In the genomic region with DNA sequence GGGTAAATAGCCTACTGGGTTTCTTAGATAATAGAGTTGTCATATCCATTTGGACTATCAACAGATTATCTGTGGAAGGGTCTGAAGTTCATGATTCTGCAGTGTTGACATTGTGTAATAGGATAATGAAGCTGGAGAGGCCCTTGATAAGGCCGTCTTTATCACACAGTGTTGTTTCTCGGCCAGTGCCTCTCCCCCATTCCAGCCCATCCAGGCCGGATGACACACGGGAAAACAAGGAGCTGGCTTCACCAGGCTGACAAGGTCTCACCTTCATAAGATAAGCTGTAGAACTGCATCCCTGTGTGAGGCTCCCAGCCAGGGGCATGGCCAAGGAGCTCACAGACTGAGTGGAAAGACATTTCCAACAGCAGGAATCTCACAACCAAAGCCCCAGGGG, we compare ENCODE assay signal across 24 cellular contexts. TPM values are rescaled to one million over a fixed set of nuclear protein-coding genes. Genes with fewer than 3 reads are reported as not detected.
DNase-seq lines count a peak whose midpoint lies in the region; ATAC-seq and TF ChIP-seq lines count a peak whose summit lies in the region.
"Had no signal": no experiment of that assay in that cellular context is flagged by ENCODE, and none has a peak within 500 bp of the region (broad histone marks: within the 10 kb centered on the region; RNA-seq: fewer than 3 reads in every experiment).

No MANE protein-coding gene starts in this region.

- H3K9ac ChIP-seq in PC-3 (ENCODE audit: low read length), result no peak overlapping the region

- no peak for DNase-seq in left cardiac atrium
- DNase-seq in right atrium auricular region (ENCODE audit: low spot score), result no peak
- peak in 2 of 3 donors; percentile 72 to 76 for DNase-seq in Peyer's patch
- DNase-seq in mesenteric fat pad (ENCODE audit: low spot score), result peak; percentile 30
- no peak for DNase-seq in NK-92 (lab: John Stamatoyannopoulos, UW; ENCODE audit: unreplicated experiment)
- no peak for DNase-seq in GDM1 (lab: John Stamatoyannopoulos, UW)
- no peak for DNase-seq in PC-3
- DNase-seq: activated CD4-positive, alpha-beta memory T cell treated with anti-CD3 and anti-CD28 coated beads for 36 hours; activated CD4-positive, alpha-beta T cell treated with anti-CD3 and anti-CD28 coated beads for 1 hour; activated naive CD4-positive, alpha-beta T cell treated with Interleukin-2 at 50 U/mL for 16 hours; caudate nucleus; CD4-positive, alpha-beta T cell; effector CD8-positive, alpha-beta T cell; islet precursor cell; left ventricle myocardium superior; MM.1S; NCI-H146; NCI-H2171; SHP77 treated with DMSO at 0.1 percent for 48 hours; stimulated activated naive B cell treated with anti-CD40 and anti-IgM and Interleukin-4, amounts not matched to agents 10 μg/mL and 1 μg/mL and 100 μg/mL, for 72 hours had no signal

- H3K4me3 ChIP-seq in right atrium auricular region (no peak overlapping the region), Peyer's patch (no peak overlapping the region), PC-3 (ENCODE audit: low read length) (no peak overlapping the region)
- H3K4me3 ChIP-seq: A549, coronary artery, suprapubic skin had no signal

- H3K9me3 ChIP-seq in right atrium auricular region (peaks cover 0 to 8% of the 10 kb centered on the region in 2 donors), Peyer's patch (no peaks in the 10 kb centered on the region), PC-3 (ENCODE audit: low read length) (no peaks in the 10 kb centered on the region)
- H3K9me3 ChIP-seq: suprapubic skin had no signal

- no peaks in the 10 kb centered on the region for H3K27me3 ChIP-seq in right atrium auricular region
- no peaks in the 10 kb centered on the region for H3K27me3 ChIP-seq in Peyer's patch
- H3K27me3 ChIP-seq in PC-3 (ENCODE audit: low read length), result no peaks in the 10 kb centered on the region
- H3K27me3 ChIP-seq: suprapubic skin had no signal

- no peak for TF ChIP-seq CTCF in right atrium auricular region (IDR thresholded peaks at IDR 0.05)
- TF ChIP-seq CTCF in Peyer's patch (IDR thresholded peaks at IDR 0.05), result no peak
- no peak for TF ChIP-seq CTCF in PC-3 (conservative IDR thresholded peaks at IDR 0.05; ENCODE audit: low read depth, low read length)

- H4K20me1 ChIP-seq in PC-3 (ENCODE audit: low read length), result no peaks in the 10 kb centered on the region

- no peaks in the 10 kb centered on the region for H3K36me3 ChIP-seq in right atrium auricular region
- no peaks in the 10 kb centered on the region for H3K36me3 ChIP-seq in Peyer's patch
- no peaks in the 10 kb centered on the region for H3K36me3 ChIP-seq in PC-3 (ENCODE audit: low read depth, low read length)
- H3K36me3 ChIP-seq: suprapubic skin had no signal

- H3K27ac ChIP-seq in right atrium auricular region (peak overlapping the region in 1 of 2 donors; percentile 34), Peyer's patch (no peak overlapping the region), PC-3 (ENCODE audit: low read length) (no peak overlapping the region)
- H3K27ac ChIP-seq: A549, coronary artery, suprapubic skin had no signal

- H3K9me2 ChIP-seq in PC-3 (replicated peaks; ENCODE audit: low read length), result no peaks in the 10 kb centered on the region

- no TSS peak for BruUV-seq in PC-3 (replicated peaks; lab: Mats Ljungman, UMichigan)

- POLR2A ChIA-PET in PC-3 (lab: Charles Lee; ENCODE audit: unreplicated experiment), result interaction anchor here (0.6 kb wide), 1 partner anchor 179 kb away, joined by 4 read pairs; no protein-coding TSS in a partner anchor

- intact Hi-C loops in left cardiac atrium (cut with DNase I), result no loop called here
- intact Hi-C loops in PC-3 (cut with micrococcal nuclease), result no loop called here

- TF ChIP-seq POLR2A in Peyer's patch (IDR thresholded peaks at IDR 0.05), result no peak

- no peaks in the 10 kb centered on the region for H3K79me2 ChIP-seq in PC-3 (ENCODE audit: low read length)

- H3F3A ChIP-seq in PC-3 (ENCODE audit: low read length, unreplicated experiment), result no peaks in the 10 kb centered on the region

- peaks cover 0 to 7% of the 10 kb centered on the region in 2 donors for H3K4me1 ChIP-seq in right atrium auricular region
- peaks cover 0 to 5% (median 0%) of the 10 kb centered on the region in 4 donors for H3K4me1 ChIP-seq in Peyer's patch
- peaks cover 13% of the 10 kb centered on the region for H3K4me1 ChIP-seq in PC-3 (ENCODE audit: insufficient read depth, low read length)
- H3K4me1 ChIP-seq: A549, suprapubic skin had no signal

- H3K4me2 ChIP-seq in PC-3 (ENCODE audit: low read length), result no peak overlapping the region
- H3K4me2 ChIP-seq: A549 had no signal

- ATAC-seq in left cardiac atrium (peak; percentile 48 to 84), GM21381 (IDR thresholded peaks at IDR 0.05; ENCODE audit: unreplicated experiment) (no peak), PC-3 (no peak)
- ATAC-seq: A549; left ventricle myocardium superior; stimulated activated naive B cell treated with anti-CD40 and anti-IgM and Interleukin-4, amounts not matched to agents 10 μg/mL and 1 μg/mL and 100 μg/mL, for 72 hours had no signal

- CTCF ChIA-PET in PC-3 (lab: Charles Lee), result no interaction called here

- H2AFZ ChIP-seq in PC-3 (ENCODE audit: low read length), result no peak overlapping the region

RNA-seq across cellular contexts. Expression of a gene that starts 8.7 kb away (rescaled TPM):
- 10 to 100 TPM; 23.7 to 24.6 TPM for total RNA-seq in left cardiac atrium
- total RNA-seq in right atrium auricular region, result 10 to 100 TPM; 28.3 to 30.2 TPM
- total RNA-seq in Peyer's patch, result 10 to 100 TPM; 12.3 to 32.2 (median 18.9) TPM
- total RNA-seq in mesenteric fat pad, result 32.5 TPM
- 12.0 TPM in 2 replicates for total RNA-seq in PC-3 (2014; rRNA removed)

Comparison
In these comparisons a context has a peak if more than half of its experiments do, and no peak if none do; other contexts are left out.
1. ATAC-seq: peak in left cardiac atrium (2 of 2); none in GM21381 (single experiment) and PC-3 (single experiment).
2. DNase-seq: peak in Peyer's patch (2 of 3) and mesenteric fat pad (single experiment); none in left cardiac atrium (single experiment), right atrium auricular region (single experiment), NK-92 (single experiment), GDM1 (single experiment) and PC-3 (single experiment).